In the genomic region with DNA sequence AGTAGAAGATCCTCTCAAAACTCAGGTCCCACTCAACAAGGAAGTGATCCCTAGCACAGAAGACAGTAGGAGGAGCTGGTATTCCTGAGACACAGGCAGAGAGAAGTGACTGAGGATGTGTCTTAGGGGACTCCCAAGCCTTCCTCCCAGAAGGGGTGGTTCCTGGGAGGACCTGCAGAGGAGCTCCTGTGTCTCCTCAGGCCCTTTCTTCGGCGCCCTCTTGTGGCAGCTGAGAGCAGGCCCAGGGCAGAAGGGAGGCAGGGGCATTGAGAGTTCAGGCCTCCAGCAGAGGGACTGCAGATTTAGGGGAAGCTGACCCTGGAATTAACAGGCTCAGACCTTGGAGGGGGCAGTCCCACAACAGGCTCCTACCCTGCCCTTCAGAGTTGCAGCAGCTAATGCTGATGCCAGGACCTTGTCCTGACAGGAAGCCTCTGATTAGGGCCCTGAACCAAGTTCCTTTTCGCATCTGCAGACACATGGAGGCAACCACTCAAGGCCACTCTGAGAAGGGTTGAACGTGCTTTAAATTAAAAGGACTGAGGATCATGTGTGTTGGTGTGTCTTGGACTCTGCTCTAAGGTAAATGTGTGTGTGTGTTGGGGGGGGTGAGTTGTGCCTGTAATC, we compare ENCODE assay signal across 8 cellular contexts.
DNase-seq lines count a peak whose midpoint lies in the region; ATAC-seq and TF ChIP-seq lines count a peak whose summit lies in the region.
"Not testable (repeated sequence)": the region's sequence is repeated elsewhere in the genome, so short reads cannot be mapped to it uniquely, and the experiment has no call there.

No MANE protein-coding gene starts in this region.

- not testable (repeated sequence) for H3K27ac ChIP-seq in GM23248, right lobe of liver
- peak overlapping the region in 1 of 4 donors; percentile 4 for H3K27ac ChIP-seq in upper lobe of left lung

- peak; percentile 69 for DNase-seq in GM23248
- peak; percentile 66 for DNase-seq in HK-2 (ENCODE audit: unreplicated experiment)
- peak; percentile 76 for DNase-seq in NT2/D1 (ENCODE audit: low read depth, low spot score)
- peak; percentile 67 for DNase-seq in activated CD4-positive, alpha-beta memory T cell treated with anti-CD3 and anti-CD28 coated beads, Interleukin-2, amount 10 ng/mL, durations not matched to agents 7 days and 5 days
- DNase-seq in effector CD8-positive, alpha-beta T cell (lab: John Stamatoyannopoulos, UW): peak; percentile 59
- DNase-seq in right lobe of liver: peak in 1 of 3 donors; percentile 48
- DNase-seq in upper lobe of left lung: peak in 1 of 2 donors; percentile 74

- in situ Hi-C loops in GM23248 (cut with MboI): loop anchor here (25.0 kb wide), 1 partner anchor 433 kb away; a partner anchor contains a TSS

- H3K9me3 ChIP-seq in GM23248 (ENCODE audit: low read depth); NT2/D1 (ENCODE audit: insufficient read depth, low read length); right lobe of liver; upper lobe of left lung: not testable (repeated sequence)

- intact Hi-C loops in right lobe of liver (cut with DNase I): not testable (repeated sequence)

- H3K4me3 Mint-ChIP-seq in activated CD4-positive, alpha-beta memory T cell treated with anti-CD3 and anti-CD28 coated beads, Interleukin-2, amount 10 ng/mL, durations not matched to agents 7 days and 5 days: peak overlapping the region; percentile 21

- not testable (repeated sequence) for H3F3A ChIP-seq in GM23248 (ENCODE audit: insufficient read depth)

- POLR2A ChIA-PET in activated CD4-positive, alpha-beta memory T cell treated with anti-CD3 and anti-CD28 coated beads, Interleukin-2, amount 10 ng/mL, durations not matched to agents 7 days and 5 days (lab: Charles Lee): interaction anchor here (0.7 to 2.0 kb wide), 4 partner anchors 10 to 130 kb away, joined by 3 to 6 read pairs (median 4); no protein-coding TSS in a partner anchor

- not testable (repeated sequence) for H3K4me2 ChIP-seq in GM23248 (ENCODE audit: unreplicated experiment)

- CTCF ChIA-PET in activated CD4-positive, alpha-beta memory T cell treated with anti-CD3 and anti-CD28 coated beads, Interleukin-2, amount 10 ng/mL, durations not matched to agents 7 days and 5 days (lab: Charles Lee): interaction anchor here (0.9 to 4.0 kb wide), 17 partner anchors 9 to 237 kb away, joined by 3 to 26 read pairs (median 5); no protein-coding TSS in a partner anchor

- not testable (repeated sequence) for TF ChIP-seq EP300 in upper lobe of left lung (IDR thresholded peaks at IDR 0.05)

- H3K79me2 ChIP-seq in GM23248 (ENCODE audit: insufficient read depth): not testable (repeated sequence)

- not testable (repeated sequence) for H4K20me1 ChIP-seq in GM23248 (ENCODE audit: insufficient read depth)

- peaks cover 48% of the 10 kb centered on the region for H3K4me1 Mint-ChIP-seq in activated CD4-positive, alpha-beta memory T cell treated with anti-CD3 and anti-CD28 coated beads, Interleukin-2, amount 10 ng/mL, durations not matched to agents 7 days and 5 days

- H3K4me1 ChIP-seq in GM23248 (ENCODE audit: insufficient read depth): peaks cover 13% of the 10 kb centered on the region
- H3K4me1 ChIP-seq in NT2/D1 (ENCODE audit: insufficient read depth, insufficient read length); right lobe of liver: not testable (repeated sequence)
- peaks cover 0 to 12% (median 5%) of the 10 kb centered on the region in 4 donors for H3K4me1 ChIP-seq in upper lobe of left lung

- 36 to 39% methylated on average over 4 of the region's 4 CpGs for WGBS in GM23248 (ENCODE audit: low coverage in 1 of 2, low lambda C conversion rate in 2 of 2, missing lambda C conversion rate in 2 of 2), 2 experiments
- no CpG with 5 or more reads among the region's 4 CpGs for WGBS in right lobe of liver (ENCODE audit: insufficient coverage, low coverage, low lambda C conversion rate, missing lambda C conversion rate)
- WGBS in upper lobe of left lung, 2 donors: 20 to 25% methylated on average over 1 to 4 of the region's 4 CpGs

- H3K9ac ChIP-seq in GM23248; NT2/D1 (ENCODE audit: insufficient read length, low read depth): not testable (repeated sequence)

- H3K9me3 Mint-ChIP-seq in activated CD4-positive, alpha-beta memory T cell treated with anti-CD3 and anti-CD28 coated beads, Interleukin-2, amount 10 ng/mL, durations not matched to agents 7 days and 5 days: not testable (repeated sequence)

- H2AFZ ChIP-seq in GM23248: peak overlapping the region; percentile 51; the same call in 1 of the 2 replicates

- H3K36me3 ChIP-seq in GM23248 (ENCODE audit: low read depth); NT2/D1 (ENCODE audit: insufficient read depth, insufficient read length, low read length); right lobe of liver; upper lobe of left lung: not testable (repeated sequence)

- H3K36me3 Mint-ChIP-seq in activated CD4-positive, alpha-beta memory T cell treated with anti-CD3 and anti-CD28 coated beads, Interleukin-2, amount 10 ng/mL, durations not matched to agents 7 days and 5 days (ENCODE audit: low read depth): not testable (repeated sequence)

- H3K27me3 Mint-ChIP-seq in activated CD4-positive, alpha-beta memory T cell treated with anti-CD3 and anti-CD28 coated beads, Interleukin-2, amount 10 ng/mL, durations not matched to agents 7 days and 5 days: not testable (repeated sequence)

- H3K27me3 ChIP-seq in GM23248 (replicated peaks; ENCODE audit: insufficient read depth); NT2/D1 (ENCODE audit: insufficient read depth, insufficient read length); right lobe of liver; upper lobe of left lung: not testable (repeated sequence)

- H3K27ac Mint-ChIP-seq in activated CD4-positive, alpha-beta memory T cell treated with anti-CD3 and anti-CD28 coated beads, Interleukin-2, amount 10 ng/mL, durations not matched to agents 7 days and 5 days: peak overlapping the region; percentile 80

- H3K4me3 ChIP-seq in GM23248; NT2/D1 (ENCODE audit: insufficient read length, low read depth); right lobe of liver; upper lobe of left lung: not testable (repeated sequence)

- not testable (repeated sequence) for H3K9me2 ChIP-seq in GM23248 (ENCODE audit: insufficient read depth)

- TF ChIP-seq POLR2A in right lobe of liver (IDR thresholded peaks at IDR 0.05); upper lobe of left lung (IDR thresholded peaks at IDR 0.05): not testable (repeated sequence)

- TF ChIP-seq CTCF in GM12872 (IDR thresholded peaks at IDR 0.05; ENCODE audit: insufficient read depth, low read depth, low read length) (peak; percentile 75), right lobe of liver (IDR thresholded peaks at IDR 0.05) (peak in 3 of 4 donors; percentile 60 to 68 (median 67)), upper lobe of left lung (IDR thresholded peaks at IDR 0.05) (peak in 4 of 6 experiments; percentile 50 to 60 (median 56))

- ATAC-seq in right lobe of liver (peak in 3 of 4 donors; percentile 78 to 85 (median 85)), upper lobe of left lung (ENCODE audit: low FRiP score in 2 of 2) (peak; percentile 79 to 84)
